ENCODE assay signal across 12 cellular contexts in the genomic region with DNA sequence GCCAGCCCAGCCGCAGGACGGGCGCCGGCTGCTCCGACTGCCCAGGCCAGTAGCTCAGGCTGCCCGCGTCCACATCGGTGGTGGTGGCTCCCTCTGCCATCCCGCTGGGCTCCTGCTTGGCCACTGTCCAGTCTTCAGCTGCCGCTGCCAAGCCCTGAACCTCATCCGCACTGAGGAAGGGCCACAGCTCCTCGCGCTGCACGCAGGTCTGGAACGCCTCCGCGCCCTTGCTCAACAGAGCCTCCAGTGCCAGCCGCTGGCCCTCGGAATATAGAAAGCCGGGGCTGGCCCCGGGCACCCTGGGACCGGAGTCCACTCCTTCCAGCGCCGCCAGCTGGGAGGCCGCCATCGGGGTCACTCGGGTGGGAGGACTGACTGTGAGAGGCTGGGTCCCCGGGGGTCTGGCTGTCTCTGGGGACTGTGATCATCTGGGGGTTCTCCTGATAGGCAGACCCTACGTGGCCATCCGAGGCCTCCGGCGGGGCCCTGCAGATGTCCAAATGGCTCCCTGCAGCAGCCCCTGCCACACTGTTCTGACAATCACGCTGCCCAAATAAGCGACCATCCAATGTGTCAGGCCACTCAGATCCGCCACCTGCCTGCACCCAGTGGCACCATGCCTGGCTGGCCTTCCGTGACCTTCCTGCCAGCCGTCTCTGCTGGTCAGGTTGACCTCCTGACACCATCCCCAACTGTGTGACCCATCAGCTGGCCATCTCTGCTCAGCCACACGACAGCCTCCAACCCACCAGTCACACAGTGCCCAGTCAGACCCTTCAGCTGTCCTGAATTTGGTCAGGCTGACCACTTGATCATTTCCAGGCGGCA. TPM values are rescaled to one million over a fixed set of nuclear protein-coding genes. Genes with fewer than 3 reads are reported as not detected.
DNase-seq lines count a peak whose midpoint lies in the region; FAIRE-seq and TF ChIP-seq lines count a peak whose summit lies in the region.
"Had no signal": no experiment of that assay in that cellular context is flagged by ENCODE, and none has a peak within 500 bp of the region (broad histone marks: within the 10 kb centered on the region; RNA-seq: fewer than 3 reads in every experiment).

No MANE protein-coding gene starts in this region.

- 92% methylated on average over 37 of the region's 39 CpGs for WGBS in hepatocyte (ENCODE audit: low lambda C conversion rate, missing lambda C conversion rate)
- WGBS in trophoblast cell (ENCODE audit: extremely low coverage, insufficient coverage, insufficient read length) = no CpG with 5 or more reads among the region's 39 CpGs

- H3K27ac ChIP-seq in hepatocyte = peak overlapping the region; percentile 86
- H3K27ac ChIP-seq in trophoblast cell (ENCODE audit: low read depth, low read length) = no peak overlapping the region

- no peak overlapping the region for H3K14ac ChIP-seq in trophoblast cell (ENCODE audit: low read length)

- DNase-seq in RCC 7860 (ENCODE audit: low spot score) (peak; percentile 18), hepatocyte (ENCODE audit: low spot score) (no peak), kidney tubule cell (ENCODE audit: low spot score) (no peak), trophoblast cell (no peak)
- DNase-seq in stimulated activated naive CD4-positive, alpha-beta T cell (lab: John Stamatoyannopoulos, UW) = no peak
- DNase-seq: NCI-H2227 treated with DMSO at 0.1 percent for 48 hours had no signal

- no peak overlapping the region for H2BK12ac ChIP-seq in trophoblast cell (ENCODE audit: low read length)

- no peak for TF ChIP-seq CTCF in hepatocyte (IDR thresholded peaks at IDR 0.05; ENCODE audit: poor library complexity)

- H2AK5ac ChIP-seq in trophoblast cell (ENCODE audit: low read length) = no peak overlapping the region

- no peak overlapping the region for H2BK120ac ChIP-seq in trophoblast cell (ENCODE audit: insufficient read depth, low read length, poor library complexity)

- H3K79me2 ChIP-seq in hepatocyte (peaks cover 32% of the 10 kb centered on the region), trophoblast cell (ENCODE audit: control insufficient read depth, insufficient read depth, low read length, poor library complexity) (peaks cover 9% of the 10 kb centered on the region)

- H2AFZ ChIP-seq in hepatocyte (no peak overlapping the region), trophoblast cell (ENCODE audit: insufficient read depth, low read length, poor library complexity) (no peak overlapping the region)

- H3K36me3 ChIP-seq in hepatocyte (replicated peaks; ENCODE audit: insufficient read depth, low read depth) = no peaks in the 10 kb centered on the region
- peaks cover 41% of the 10 kb centered on the region for H3K36me3 ChIP-seq in skeletal muscle satellite cell (ENCODE audit: insufficient read depth, low read length)
- peaks cover 34 to 37% of the 10 kb centered on the region in 2 experiments for H3K36me3 ChIP-seq in trophoblast cell (ENCODE audit: control insufficient read depth in 1 of 2, insufficient read depth in 2 of 2, low read length in 2 of 2)

- no peaks in the 10 kb centered on the region for H3K79me1 ChIP-seq in trophoblast cell (ENCODE audit: low read length)

- H3K4me2 ChIP-seq in hepatocyte = peak overlapping the region; percentile 75
- H3K4me2 ChIP-seq in skeletal muscle satellite cell (ENCODE audit: low read length) = peak overlapping the region; percentile 59
- H3K4me2 ChIP-seq in trophoblast cell (ENCODE audit: low read length) = no peak overlapping the region

- peak; percentile 3 for TF ChIP-seq POLR2A in GM19193 (IDR thresholded peaks at IDR 0.05; ENCODE audit: extremely low read depth, insufficient read depth, insufficient read length)

- no peak overlapping the region for H3K9ac ChIP-seq in skeletal muscle satellite cell (ENCODE audit: low read depth, low read length)
- H3K9ac ChIP-seq in trophoblast cell (ENCODE audit: low read length) = no peak overlapping the region

- no peak overlapping the region for H3K23ac ChIP-seq in trophoblast cell (ENCODE audit: low read length)

- H4K91ac ChIP-seq in trophoblast cell (ENCODE audit: low read depth, low read length) = no peak overlapping the region

- H3K9me3 ChIP-seq in hepatocyte (ENCODE audit: low read depth) (no peaks in the 10 kb centered on the region), skeletal muscle satellite cell (replicated peaks; ENCODE audit: low read length) (no peaks in the 10 kb centered on the region), trophoblast cell (ENCODE audit: insufficient read depth, low read depth, low read length) (peaks cover 3% of the 10 kb centered on the region)

- FAIRE-seq in RCC 7860 (lab: Jason Lieb, UNC) = no peak
- FAIRE-seq: HTR-8/SVneo had no signal

- no peak overlapping the region for H4K12ac ChIP-seq in trophoblast cell (ENCODE audit: low read depth, low read length)

- H4K8ac ChIP-seq in trophoblast cell (ENCODE audit: low read depth, low read length) = no peak overlapping the region

- H3K4me1 ChIP-seq in hepatocyte (ENCODE audit: insufficient read depth) (peaks cover 29% of the 10 kb centered on the region), skeletal muscle satellite cell (ENCODE audit: control insufficient read depth, insufficient read depth, low read length) (peaks cover 53% of the 10 kb centered on the region), trophoblast cell (ENCODE audit: control insufficient read depth in 1 of 2, insufficient read depth in 2 of 2, low read length in 2 of 2) (peaks cover 5 to 10% of the 10 kb centered on the region in 2 experiments)

- no peak overlapping the region for H3K18ac ChIP-seq in trophoblast cell (ENCODE audit: low read length)

- no peak overlapping the region for H3K4ac ChIP-seq in trophoblast cell (ENCODE audit: low read depth, low read length)

- no peak overlapping the region for H2BK5ac ChIP-seq in trophoblast cell (ENCODE audit: low read depth, low read length, poor library complexity)

- H4K20me1 ChIP-seq in hepatocyte (ENCODE audit: insufficient read depth, poor library complexity, severe bottlenecking) = peaks cover 31% of the 10 kb centered on the region

- no peaks in the 10 kb centered on the region for H3K27me3 ChIP-seq in hepatocyte
- no peaks in the 10 kb centered on the region for H3K27me3 ChIP-seq in skeletal muscle satellite cell (ENCODE audit: control insufficient read depth, insufficient read depth, low read length)
- no peaks in the 10 kb centered on the region for H3K27me3 ChIP-seq in trophoblast cell (ENCODE audit: insufficient read depth, low read length)

- H3K9me2 ChIP-seq in hepatocyte (replicated peaks; ENCODE audit: insufficient read depth) = no peaks in the 10 kb centered on the region

- H3K4me3 ChIP-seq in hepatocyte (no peak overlapping the region), skeletal muscle satellite cell (ENCODE audit: low read length) (no peak overlapping the region), trophoblast cell (ENCODE audit: low read depth, low read length) (no peak overlapping the region)
- H3K4me3 ChIP-seq: SK-N-MC had no signal

RNA-seq across cellular contexts. Expression of a gene that starts 1.6 kb away (rescaled TPM):
- 13.8 and 22.2 TPM in 2 replicates for total RNA-seq in hepatocyte
- 12.4 and 16.1 TPM in 2 replicates for polyA plus RNA-seq in hepatocyte
- under 0.01 and 0.22 TPM in 2 replicates for total RNA-seq in skeletal muscle satellite cell (2012; rRNA removed)
- polyA plus RNA-seq in trophoblast cell (2013) = 0.07 TPM in 2 replicates
- total RNA-seq: Daoy, renal cortical epithelial cell had no signal

RNA-seq across cellular contexts. Expression of a gene that starts 5.7 kb away (rescaled TPM):
- 1,372 and 1,462 TPM in 2 replicates for total RNA-seq in hepatocyte
- polyA plus RNA-seq in hepatocyte = 616 and 623 TPM in 2 replicates
- 1,800 and 2,679 TPM in 2 replicates for total RNA-seq in skeletal muscle satellite cell (2012; rRNA removed)
- polyA plus RNA-seq in trophoblast cell (2013) = 1,727 and 1,729 TPM in 2 replicates

RNA-seq across cellular contexts. Expression of a gene that starts 6.1 kb away (rescaled TPM):
- total RNA-seq in hepatocyte = 45.2 and 56.7 TPM in 2 replicates
- polyA plus RNA-seq in hepatocyte = 39.4 and 48.2 TPM in 2 replicates
- 8.7 and 13.2 TPM in 2 replicates for total RNA-seq in skeletal muscle satellite cell (2012; rRNA removed)
- 14.1 and 14.9 TPM in 2 replicates for polyA plus RNA-seq in trophoblast cell (2013)

RNA-seq across cellular contexts. Expression of a gene that starts 6.7 kb away (rescaled TPM):
- total RNA-seq in hepatocyte = not detected in 2 replicates
- polyA plus RNA-seq in hepatocyte = 0.30 TPM in 1 of 2 replicates, not detected in the other
- not detected in 2 replicates for total RNA-seq in skeletal muscle satellite cell (2012; rRNA removed)
- polyA plus RNA-seq in trophoblast cell (2013) = not detected in 2 replicates
- total RNA-seq: Daoy, renal cortical epithelial cell had no signal

RNA-seq across cellular contexts. Expression of a gene that starts 23.9 kb away (rescaled TPM):
- total RNA-seq in hepatocyte = 3.9 and 5.4 TPM in 2 replicates
- 11.8 and 20.4 TPM in 2 replicates for polyA plus RNA-seq in hepatocyte
- 1.7 and 3.0 TPM in 2 replicates for total RNA-seq in skeletal muscle satellite cell (2012; rRNA removed)
- 0.90 and 0.94 TPM in 2 replicates for polyA plus RNA-seq in trophoblast cell (2013)
